ENCODE assay signal across 8 cellular contexts in genomic region chr5:87541033-87541432, GRCh38.
DNase-seq lines count a peak whose midpoint lies in the region; ATAC-seq and TF ChIP-seq lines count a peak whose summit lies in the region.

No MANE protein-coding gene starts in this region.

- ATAC-seq in GM19351 (IDR thresholded peaks at IDR 0.05; ENCODE audit: unreplicated experiment) (no peak), GM19328 (IDR thresholded peaks at IDR 0.05; ENCODE audit: unreplicated experiment) (no peak), HG02973 (IDR thresholded peaks at IDR 0.05; ENCODE audit: unreplicated experiment) (no peak), HG03439 (IDR thresholded peaks at IDR 0.05; ENCODE audit: unreplicated experiment) (no peak)

- TF ChIP-seq CTCF in AG09309 (IDR thresholded peaks at IDR 0.05; ENCODE audit: control insufficient read depth, insufficient read depth, low read depth, low read length, missing control alignments) = no peak

- DNase-seq in AG09309 (ENCODE audit: low read depth) (peak; percentile 0), LoVo (ENCODE audit: low spot score) (peak; percentile 23), amniotic epithelial cell (ENCODE audit: low read depth) (peak; percentile 1), iPS-NIHi11 (ENCODE audit: low spot score) (peak; percentile 24)

- H3K4me3 ChIP-seq in AG09309 (ENCODE audit: control insufficient read depth, low read depth, low read length) = no peak overlapping the region
